Comparison of ENCODE assay signal across 1 cellular context in genomic region chr5:56459978-56460377, GRCh38.
TF ChIP-seq lines count a peak whose summit lies in the region.

No MANE protein-coding gene starts in this region.

TF ChIP-seq in SK-N-SH, 30 proteins besides CTCF, POLR2A, EP300 and RAD21 (continued from another document):
- TF ChIP-seq ZBTB33 (IDR thresholded peaks at IDR 0.05; ENCODE audit: borderline replicate concordance, low read depth) (no peak), NRF1 (IDR thresholded peaks at IDR 0.05; ENCODE audit: low read depth, low read length) (no peak), SIN3A (IDR thresholded peaks at IDR 0.05; ENCODE audit: borderline replicate concordance, low read depth, low read length) (no peak), GABPA (IDR thresholded peaks at IDR 0.05; ENCODE audit: low read depth) (no peak), TEAD4 (IDR thresholded peaks at IDR 0.05; ENCODE audit: borderline replicate concordance, insufficient read depth) (no peak), NFIC (IDR thresholded peaks at IDR 0.05; ENCODE audit: borderline replicate concordance) (no peak), TAF1 (IDR thresholded peaks at IDR 0.05; ENCODE audit: borderline replicate concordance, low read depth, low read length) (no peak), CHD2 (IDR thresholded peaks at IDR 0.05; ENCODE audit: low read length, partially characterized antibody) (no peak)
TF ChIP-seq in SK-N-SH: peak in this region for 0.
